13 cellular contexts compared by ENCODE assay signal in genomic region chr2:231178805-231179204, GRCh38. TPM values are rescaled to one million over a fixed set of nuclear protein-coding genes. Genes with fewer than 3 reads are reported as not detected.
DNase-seq lines count a peak whose midpoint lies in the region; TF ChIP-seq lines count a peak whose summit lies in the region.
"Not testable (repeated sequence)": the region's sequence is repeated elsewhere in the genome, so short reads cannot be mapped to it uniquely, and the experiment has no call there.
"Had no signal": no experiment of that assay in that cellular context is flagged by ENCODE, and none has a peak within 500 bp of the region (broad histone marks: within the 10 kb centered on the region; RNA-seq: fewer than 3 reads in every experiment).

No MANE protein-coding gene starts in this region.

- WGBS in adrenal gland, 4 donors, result 92 to 95% (median 93%) methylated on average over 5 of the region's 5 CpGs

- not testable (repeated sequence) for H3K4me3 ChIP-seq in BLaER1; Jurkat, Clone E6-1 (ENCODE audit: low read length); OCI-LY7 (ENCODE audit: low read depth, low read length, poor library complexity, severe bottlenecking); adrenal gland; neutrophil (ENCODE audit: low read depth in 1 of 2, low read length in 1 of 2)
- H3K4me3 ChIP-seq in DOHH2 (ENCODE audit: low read length), result peak overlapping the region; percentile 47

- not testable (repeated sequence) for H3K79me2 ChIP-seq in DOHH2 (ENCODE audit: control insufficient read depth, low read length); OCI-LY7 (ENCODE audit: insufficient read depth, low read depth, low read length)

- CTCF ChIA-PET in OCI-LY7 (lab: Charles Lee; ENCODE audit: unreplicated experiment), result not testable (repeated sequence)

- H3K4me1 ChIP-seq in BLaER1, result peaks cover 41% of the 10 kb centered on the region
- H3K4me1 ChIP-seq in DOHH2 (ENCODE audit: control insufficient read depth, low read length), result peaks cover 54% of the 10 kb centered on the region
- peaks cover 26% of the 10 kb centered on the region for H3K4me1 ChIP-seq in OCI-LY7 (ENCODE audit: insufficient read depth, low read length, poor library complexity, severe bottlenecking)
- H3K4me1 ChIP-seq in adrenal gland (replicated peaks in 1 of 2), result peaks cover 15 to 52% of the 10 kb centered on the region in 2 donors
- peaks cover 46 to 56% of the 10 kb centered on the region in 2 experiments for H3K4me1 ChIP-seq in neutrophil (ENCODE audit: control insufficient read depth in 1 of 2, insufficient read depth in 1 of 2, low read depth in 1 of 2, low read length in 1 of 2)

- H3K9me2 ChIP-seq in DOHH2 (replicated peaks; ENCODE audit: control insufficient read depth, low read length); OCI-LY7 (ENCODE audit: insufficient read depth, low read length): not testable (repeated sequence)

- H3K36me3 Mint-ChIP-seq in immature natural killer cell, result peaks cover 0 to 22% (median 20%) of the 10 kb centered on the region in 3 donors

- intact Hi-C loops in OCI-LY7 (cut with micrococcal nuclease; ENCODE audit: unreplicated experiment); adrenal gland (cut with DNase I): not testable (repeated sequence)

- TF ChIP-seq CTCF in DOHH2 (IDR thresholded peaks at IDR 0.05; ENCODE audit: low read depth, low read length, poor library complexity, severe bottlenecking); OCI-LY7 (conservative IDR thresholded peaks at IDR 0.05; ENCODE audit: low read length); adrenal gland (IDR thresholded peaks at IDR 0.05); neutrophil (IDR thresholded peaks at IDR 0.05): not testable (repeated sequence)

- not testable (repeated sequence) for H4K20me1 ChIP-seq in BLaER1; DOHH2 (ENCODE audit: control insufficient read depth, insufficient read depth, low read depth, low read length); OCI-LY7 (ENCODE audit: insufficient read depth, low read length)

- H2AFZ ChIP-seq in OCI-LY7 (ENCODE audit: low read length), result not testable (repeated sequence)

- H3K9me3 ChIP-seq in BLaER1; DOHH2 (ENCODE audit: control insufficient read depth, insufficient read depth, low read length); OCI-LY7 (ENCODE audit: low read length); adrenal gland (replicated peaks in 1 of 3); neutrophil: not testable (repeated sequence)

- H3F3A ChIP-seq in DOHH2 (ENCODE audit: control insufficient read depth, insufficient read depth), result not testable (repeated sequence)

- not testable (repeated sequence) for H3K27ac ChIP-seq in BLaER1; OCI-LY7 (ENCODE audit: low read depth, low read length, poor library complexity, severe bottlenecking)
- peak overlapping the region; percentile 77 for H3K27ac ChIP-seq in DOHH2 (ENCODE audit: low read depth, low read length)
- peak overlapping the region; percentile 64 to 92 (median 83) for H3K27ac ChIP-seq in adrenal gland
- peak overlapping the region; percentile 88 for H3K27ac ChIP-seq in neutrophil

- H3K4me2 ChIP-seq in BLaER1, result peak overlapping the region; percentile 63; the same call in 1 of the 2 replicates
- H3K4me2 ChIP-seq in DOHH2 (ENCODE audit: low read length), result peak overlapping the region; percentile 71
- H3K4me2 ChIP-seq in OCI-LY7 (ENCODE audit: low read length), result not testable (repeated sequence)

- TF ChIP-seq POLR2A in adrenal gland (IDR thresholded peaks at IDR 0.05), result not testable (repeated sequence)

- peak overlapping the region in 2 of 6 donors; percentile 7 to 10 for H3K27ac Mint-ChIP-seq in immature natural killer cell

- H3K9ac ChIP-seq in BLaER1, result not testable (repeated sequence)

- H3K4me3 Mint-ChIP-seq in immature natural killer cell, result peak overlapping the region in 2 of 5 donors; percentile 16 to 19

- not testable (repeated sequence) for H3K9me3 Mint-ChIP-seq in immature natural killer cell

- H3K36me3 ChIP-seq in BLaER1 (peaks cover 34% of the 10 kb centered on the region), OCI-LY7 (ENCODE audit: insufficient read depth, low read length) (peaks cover 15% of the 10 kb centered on the region; the same call in 1 of the 2 replicates)
- H3K36me3 ChIP-seq in DOHH2 (ENCODE audit: control insufficient read depth, low read length); adrenal gland (replicated peaks in 1 of 2); neutrophil: not testable (repeated sequence)

- peak; percentile 45 for DNase-seq in Jurkat, Clone E6-1 (ENCODE audit: low read depth, low spot score)
- DNase-seq in NCI-H2029 (lab: John Stamatoyannopoulos, UW), result peak; percentile 7
- peak; percentile 45 for DNase-seq in OCI-LY7 (ENCODE audit: low spot score)
- not testable (repeated sequence) for DNase-seq in adrenal gland
- peak; percentile 11 to 37 (median 16) for DNase-seq in immature natural killer cell

- H3K4me1 Mint-ChIP-seq in immature natural killer cell, result peaks cover 18 to 19% of the 10 kb centered on the region in 2 donors

- POLR2A ChIA-PET in OCI-LY7 (lab: Charles Lee), result interaction anchor here (0.7 to 1.2 kb wide), 2 partner anchors 45 to 216 kb away, joined by 3 to 4 read pairs; no protein-coding TSS in a partner anchor

- not testable (repeated sequence) for BruUV-seq in OCI-LY7 (replicated peaks; lab: Mats Ljungman, UMichigan)

- not testable (repeated sequence) for H3K27me3 Mint-ChIP-seq in immature natural killer cell (ENCODE audit: low read depth in 3 of 3)

- not testable (repeated sequence) for H3K27me3 ChIP-seq in BLaER1; DOHH2 (ENCODE audit: control insufficient read depth, low read length); adrenal gland; neutrophil

RNA-seq across cellular contexts. Expression of gene ARMC9, which starts 19.6 kb away (rescaled TPM):
- polyA plus RNA-seq in Jurkat, Clone E6-1 (2012; ENCODE audit: insufficient read depth, insufficient read length), result 13.8 TPM
- total RNA-seq in OCI-LY7 (2014; rRNA removed; shearing (Covaris generic)), result 6.6 and 10.9 TPM in 2 replicates
- total RNA-seq in OCI-LY7 (2022) (11.0 and 12.2 TPM in 2 replicates), adrenal gland (100 to 1,000 TPM in 1 of 8 donors, 10 to 100 TPM in 7; 36.5 to 109 (median 59.1) TPM)
- polyA plus RNA-seq in adrenal gland (10 to 100 TPM; 22.0 to 61.9 (median 49.3) TPM), immature natural killer cell (1 to 10 TPM in 1 of 3 donors, under 1 TPM in 1, not detected in 1; 0.94 to 1.1 TPM)

RNA-seq across cellular contexts. Expression of gene HTR2B, which starts 54.0 kb away (rescaled TPM):
- not detected for polyA plus RNA-seq in Jurkat, Clone E6-1 (2012; ENCODE audit: insufficient read depth, insufficient read length)
- not detected in 2 replicates for total RNA-seq in OCI-LY7 (2014; rRNA removed; shearing (Covaris generic))
- not detected in 2 replicates for total RNA-seq in OCI-LY7 (2022)
- 10 to 100 TPM; 16.6 to 90.0 (median 50.6) TPM for total RNA-seq in adrenal gland
- 10 to 100 TPM in 2 of 3 donors, 1 to 10 TPM in 1; 3.1 to 17.9 (median 15.8) TPM for polyA plus RNA-seq in adrenal gland
- polyA plus RNA-seq in immature natural killer cell, result under 1 TPM in 1 of 3 donors, not detected in 2; 0.10 TPM
- total RNA-seq: GM23248; H9; HepG2; HT1080; T-helper 1 cell treated with Interleukin-12 subunit alpha and Interleukin-12 subunit beta and Interleukin-4 antibody, amounts not matched to agents 30 ng/mL and 1 ng/mL, for 36 hours had no signal

Comparison
In these comparisons a context has a peak if more than half of its experiments do, and no peak if none do; other contexts are left out.
1. RNA of gene HTR2B, which starts 54.0 kb away (total RNA-seq): 16.6 to 90.0 TPM in adrenal gland; not detected in OCI-LY7; every median in the first group is over 10 times any median in the second.